Comparison of ENCODE assay signal across 25 cellular contexts in the genomic region with DNA sequence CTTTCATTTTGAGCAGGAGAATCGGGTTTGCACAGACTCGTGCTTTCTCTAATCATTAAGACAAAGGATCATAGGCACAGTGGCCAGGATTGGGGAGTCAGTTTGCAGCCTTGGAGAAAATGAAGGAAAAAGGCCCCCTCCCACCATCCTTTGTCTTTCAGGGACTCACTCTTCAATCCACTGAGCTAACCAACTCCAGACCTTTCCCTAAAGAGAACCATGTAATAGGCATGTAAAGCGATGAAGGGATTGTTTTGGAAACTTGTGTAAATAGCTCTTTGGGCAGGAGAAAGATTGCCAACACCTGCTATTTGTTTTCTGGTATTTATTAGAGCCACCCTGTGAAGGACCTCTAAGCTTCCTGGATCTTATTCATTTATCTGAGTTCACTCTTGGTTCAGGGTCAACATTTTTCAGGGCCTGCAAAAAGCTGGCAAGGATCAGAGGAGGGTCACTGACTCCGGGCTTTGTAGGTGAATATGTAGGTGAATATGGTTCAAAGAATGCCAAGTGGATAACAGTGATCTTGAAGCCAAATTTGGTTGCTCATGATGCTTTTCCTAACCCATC.
"Had no signal": no experiment of that assay in that cellular context is flagged by ENCODE, and none has a peak within 500 bp of the region (broad histone marks: within the 10 kb centered on the region; RNA-seq: fewer than 3 reads in every experiment).

No MANE protein-coding gene starts in this region.

- FAIRE-seq: urothelium cell line had no signal

- H3K9me3 ChIP-seq: heart left ventricle, tibial artery had no signal

- H3K4me3 ChIP-seq: cardiac muscle cell, gastroesophageal sphincter, heart left ventricle, left lung, tibial artery had no signal

- H3K27ac ChIP-seq: cardiac muscle cell, left lung, tibial artery had no signal

- H3K27me3 ChIP-seq: cardiac muscle cell, gastroesophageal sphincter, heart left ventricle, left lung, tibial artery had no signal

- DNase-seq: activated B cell treated with CpG ODN at 0.5 μM for 24 hours; activated CD4-positive, alpha-beta memory T cell treated with anti-CD3 and anti-CD28 coated beads, Interleukin-2, amount 10 ng/mL, durations not matched to agents 7 days and 5 days; activated CD4-positive, alpha-beta T cell treated with anti-CD3 and anti-CD28 coated beads for 48 hours; activated CD8-positive, alpha-beta memory T cell treated with anti-CD3 and anti-CD28 coated beads, Interleukin-2, amount 10 ng/mL, durations not matched to agents 7 days and 5 days; activated naive CD4-positive, alpha-beta T cell; activated naive CD8-positive, alpha-beta T cell treated with anti-CD3 and anti-CD28 coated beads for 36 hours; amniotic stem cell; effector CD8-positive, alpha-beta T cell; heart left ventricle; left lung; nucleus accumbens; retina; stimulated activated CD4-positive, alpha-beta T cell treated with anti-CD3 and anti-CD28 coated beads, Interleukin-12 subunit alpha, Interleukin-12 subunit beta, amount 100 ng/mL, for 4 hours; stimulated activated CD4-positive, alpha-beta T cell treated with anti-CD3 and anti-CD28 coated beads, Interleukin-1b, Interleukin-23, amount 100 ng/mL, for 48 hours; stimulated activated CD8-positive, alpha-beta memory T cell treated with anti-CD3 and anti-CD28 coated beads, Interleukin-4, amount 100 ng/mL, for 48 hours; stimulated activated naive CD8-positive, alpha-beta T cell treated with anti-CD3 and anti-CD28 coated beads, Interleukin-15, Interleukin-2, amounts not matched to agents 100 U/mL and 50 U/mL, for 24 hours; substantia nigra; tibial artery had no signal

- H3K4me1 ChIP-seq: left lung had no signal

- H3K27me3 Mint-ChIP-seq: activated B cell treated with CpG ODN at 0.5 μM for 24 hours; activated CD4-positive, alpha-beta memory T cell treated with anti-CD3 and anti-CD28 coated beads, Interleukin-2, amount 10 ng/mL, durations not matched to agents 7 days and 5 days; activated CD8-positive, alpha-beta memory T cell treated with anti-CD3 and anti-CD28 coated beads, Interleukin-2, amount 10 ng/mL, durations not matched to agents 7 days and 5 days; activated naive CD8-positive, alpha-beta T cell treated with anti-CD3 and anti-CD28 coated beads for 36 hours; dendritic cell treated with granulocyte-macrophage colony-stimulating factor and Interleukin-4, amounts not matched to agents 40 ng/mL and 50 ng/mL, for 4 days had no signal

- H3K4me1 Mint-ChIP-seq: activated B cell treated with CpG ODN at 0.5 μM for 24 hours; activated CD4-positive, alpha-beta memory T cell treated with anti-CD3 and anti-CD28 coated beads, Interleukin-2, amount 10 ng/mL, durations not matched to agents 7 days and 5 days; activated CD8-positive, alpha-beta memory T cell treated with anti-CD3 and anti-CD28 coated beads, Interleukin-2, amount 10 ng/mL, durations not matched to agents 7 days and 5 days; activated naive CD8-positive, alpha-beta T cell treated with anti-CD3 and anti-CD28 coated beads for 36 hours had no signal

- H3K9me3 Mint-ChIP-seq: activated B cell treated with CpG ODN at 0.5 μM for 24 hours; activated CD4-positive, alpha-beta memory T cell treated with anti-CD3 and anti-CD28 coated beads, Interleukin-2, amount 10 ng/mL, durations not matched to agents 7 days and 5 days; activated naive CD8-positive, alpha-beta T cell treated with anti-CD3 and anti-CD28 coated beads for 36 hours; dendritic cell treated with granulocyte-macrophage colony-stimulating factor and Interleukin-4, amounts not matched to agents 40 ng/mL and 50 ng/mL, for 4 days; nephron had no signal

- H3K36me3 Mint-ChIP-seq: activated CD8-positive, alpha-beta memory T cell treated with anti-CD3 and anti-CD28 coated beads, Interleukin-2, amount 10 ng/mL, durations not matched to agents 7 days and 5 days; activated naive CD8-positive, alpha-beta T cell treated with anti-CD3 and anti-CD28 coated beads for 36 hours; mesothelial cell of epicardium had no signal

- H3K36me3 ChIP-seq: cardiac muscle cell, gastroesophageal sphincter, heart left ventricle, left lung, tibial artery had no signal

- ATAC-seq: activated CD8-positive, alpha-beta memory T cell treated with anti-CD3 and anti-CD28 coated beads, Interleukin-2, amount 10 ng/mL, durations not matched to agents 7 days and 5 days; esophagus mucosa; gastroesophageal sphincter; heart left ventricle; left lung; stimulated activated naive CD8-positive, alpha-beta T cell treated with anti-CD3 and anti-CD28 coated beads, Interleukin-15, Interleukin-2, amounts not matched to agents 100 U/mL and 50 U/mL, for 24 hours had no signal

- H3K4me3 Mint-ChIP-seq: activated B cell treated with CpG ODN at 0.5 μM for 24 hours; activated CD4-positive, alpha-beta memory T cell treated with anti-CD3 and anti-CD28 coated beads, Interleukin-2, amount 10 ng/mL, durations not matched to agents 7 days and 5 days; activated CD8-positive, alpha-beta memory T cell treated with anti-CD3 and anti-CD28 coated beads, Interleukin-2, amount 10 ng/mL, durations not matched to agents 7 days and 5 days; activated naive CD8-positive, alpha-beta T cell treated with anti-CD3 and anti-CD28 coated beads for 36 hours; dendritic cell treated with granulocyte-macrophage colony-stimulating factor and Interleukin-4, amounts not matched to agents 40 ng/mL and 50 ng/mL, for 4 days; mesothelial cell of epicardium; nephron had no signal

- H3K27ac Mint-ChIP-seq: activated B cell treated with CpG ODN at 0.5 μM for 24 hours; activated CD4-positive, alpha-beta memory T cell treated with anti-CD3 and anti-CD28 coated beads, Interleukin-2, amount 10 ng/mL, durations not matched to agents 7 days and 5 days; activated CD8-positive, alpha-beta memory T cell treated with anti-CD3 and anti-CD28 coated beads, Interleukin-2, amount 10 ng/mL, durations not matched to agents 7 days and 5 days; activated naive CD8-positive, alpha-beta T cell treated with anti-CD3 and anti-CD28 coated beads for 36 hours; dendritic cell treated with granulocyte-macrophage colony-stimulating factor and Interleukin-4, amounts not matched to agents 40 ng/mL and 50 ng/mL, for 4 days; mesothelial cell of epicardium had no signal
